Comparison of ENCODE assay signal across 8 cellular contexts in the genomic region with DNA sequence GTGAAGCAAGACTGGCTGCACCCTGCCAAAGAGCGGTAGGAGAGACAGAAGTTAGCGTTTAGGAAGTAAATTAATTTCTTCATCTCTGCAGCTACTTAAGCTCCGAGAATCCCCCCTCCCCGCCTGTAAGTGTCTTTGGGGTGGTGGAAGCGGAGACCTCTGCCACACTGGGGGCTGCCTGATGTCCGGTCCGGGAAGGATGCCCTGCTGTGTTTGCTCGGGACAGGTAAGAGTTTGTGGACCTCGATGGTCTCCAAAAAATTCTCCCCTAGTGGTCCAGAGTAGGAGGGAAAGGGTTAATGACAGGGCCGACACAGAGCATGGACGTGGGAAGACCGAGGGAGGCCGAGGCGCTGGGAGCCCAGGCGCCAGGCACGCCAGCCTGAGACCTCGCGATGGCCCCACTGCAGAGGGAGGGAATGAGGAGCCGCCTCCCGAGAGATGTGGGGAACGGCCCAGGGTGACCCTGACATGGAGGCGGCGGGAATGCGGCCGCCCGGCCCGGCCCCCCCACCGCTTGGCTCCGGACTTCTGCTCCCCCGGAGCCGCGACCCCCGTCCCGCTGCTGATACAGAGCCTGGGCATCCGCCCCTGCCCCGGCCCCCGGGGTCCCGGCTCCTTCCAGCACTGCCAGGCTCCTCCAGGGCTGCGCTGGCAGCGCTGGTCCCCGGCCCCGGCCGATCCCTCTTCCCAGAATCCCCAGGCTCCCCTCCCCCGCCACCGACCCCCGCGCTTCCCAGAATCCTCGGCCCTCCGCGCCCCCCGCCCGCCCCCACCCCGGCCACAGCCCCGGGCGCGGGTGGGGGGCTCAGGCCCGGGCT. TPM values are rescaled to one million over a fixed set of nuclear protein-coding genes. Genes with fewer than 3 reads are reported as not detected.
DNase-seq lines count a peak whose midpoint lies in the region; ATAC-seq lines count a peak whose summit lies in the region.

No MANE protein-coding gene starts in this region.

- H3K36me3 ChIP-seq in stomach smooth muscle (ENCODE audit: control insufficient read depth in 2 of 2, insufficient read depth in 2 of 2, low read length in 2 of 2): peaks cover 10 to 22% of the 10 kb centered on the region in 2 donors

- H3K4me3 ChIP-seq in stomach smooth muscle (ENCODE audit: low read length in 2 of 2): peak overlapping the region; percentile 91 to 96

- H3K27me3 ChIP-seq in stomach smooth muscle (ENCODE audit: control insufficient read depth in 1 of 2, insufficient read depth in 2 of 2, low read length in 2 of 2): no peaks in the 10 kb centered on the region

- DNase-seq in NCI-H82 (lab: John Stamatoyannopoulos, UW): peak; percentile 62
- DNase-seq in NCI-H82 treated with DMSO at 0.1 percent for 48 hours (lab: John Stamatoyannopoulos, UW; ENCODE audit: unreplicated experiment): no peak
- DNase-seq in NCI-H69 (lab: John Stamatoyannopoulos, UW): peak; percentile 75
- peak; percentile 23 for DNase-seq in cerebellum (ENCODE audit: low spot score)
- peak in 1 of 2 donors; percentile 52 for DNase-seq in left colon
- no peak for DNase-seq in NCI-H2081 treated with DMSO at 0.1 percent for 48 hours (lab: John Stamatoyannopoulos, UW)

- peak overlapping the region; percentile 24 for H3K27ac ChIP-seq in stomach smooth muscle (ENCODE audit: low read length)

- intact Hi-C loops in left colon (cut with DNase I, micrococcal nuclease): no loop called here

- peaks cover 19% of the 10 kb centered on the region for H3K4me1 ChIP-seq in stomach smooth muscle (ENCODE audit: control insufficient read depth, insufficient read depth, low read length)

- ATAC-seq in left colon: peak; percentile 66
- ATAC-seq in GM19328 (IDR thresholded peaks at IDR 0.05; ENCODE audit: unreplicated experiment): no peak

- H3K9ac ChIP-seq in stomach smooth muscle (ENCODE audit: low read length in 2 of 2): peak overlapping the region; percentile 55 to 90

- H3K9me3 ChIP-seq in stomach smooth muscle (ENCODE audit: control insufficient read depth in 2 of 2, low read length in 2 of 2): no peaks in the 10 kb centered on the region

RNA-seq across cellular contexts. Expression of a gene that starts 0.7 kb away (rescaled TPM):
- total RNA-seq in cerebellum (13.2 TPM), left colon (10 to 100 TPM; 12.3 to 15.2 TPM)

RNA-seq across cellular contexts. Expression of a gene that starts 24.2 kb away (rescaled TPM):
- 71.0 TPM for total RNA-seq in cerebellum
- 10 to 100 TPM; 82.9 to 99.8 TPM for total RNA-seq in left colon

RNA-seq across cellular contexts. Expression of a gene that starts 24.5 kb away (rescaled TPM):
- total RNA-seq in cerebellum (5.2 TPM), left colon (1 to 10 TPM; 5.9 to 7.8 TPM)

RNA-seq across cellular contexts. Expression of a gene that starts 38.1 kb away (rescaled TPM):
- 11.2 TPM for total RNA-seq in cerebellum
- total RNA-seq in left colon: 10 to 100 TPM; 38.0 to 42.8 TPM

Comparison
In these comparisons a context has a peak if more than half of its experiments do, and no peak if none do; other contexts are left out.
1. DNase-seq: peak in NCI-H82 (single experiment), NCI-H69 (single experiment) and cerebellum (single experiment); none in NCI-H82 treated with DMSO at 0.1 percent for 48 hours (single experiment) and NCI-H2081 treated with DMSO at 0.1 percent for 48 hours (single experiment).